ENCODE assay signal across 11 cellular contexts in genomic region chr22:40524392-40525249, GRCh38.
DNase-seq lines count a peak whose midpoint lies in the region; ATAC-seq and TF ChIP-seq lines count a peak whose summit lies in the region.
"Had no signal": no experiment of that assay in that cellular context is flagged by ENCODE, and none has a peak within 500 bp of the region (broad histone marks: within the 10 kb centered on the region; RNA-seq: fewer than 3 reads in every experiment).

No MANE protein-coding gene starts in this region.

- WGBS in smooth muscle cell (ENCODE audit: low lambda C conversion rate) = 80% methylated on average over 9 of the region's 9 CpGs

- no peak overlapping the region for H3K9ac ChIP-seq in smooth muscle cell (ENCODE audit: low read depth)
- H3K9ac ChIP-seq: BLaER1 had no signal

- intact Hi-C loops in activated naive CD4-positive, alpha-beta T cell treated with anti-CD3 and anti-CD28 coated beads for 36 hours (cut with micrococcal nuclease) = loop anchor here (1.0 to 2.0 kb wide), 2 partner anchors 112 to 122 kb away; partner anchors contain the start of gene MRTFA

- H3K4me1 ChIP-seq in smooth muscle cell (ENCODE audit: low read depth) = no peaks in the 10 kb centered on the region
- H3K4me1 ChIP-seq: BLaER1 had no signal

- H3K36me3 ChIP-seq in smooth muscle cell (ENCODE audit: low read depth) = peaks cover 4% of the 10 kb centered on the region

- H3K27ac ChIP-seq in smooth muscle cell (ENCODE audit: low read depth) = peak overlapping the region; percentile 97
- H3K27ac ChIP-seq: BLaER1 had no signal

- H4K20me1 ChIP-seq in smooth muscle cell (ENCODE audit: low read depth) = peaks cover 9% of the 10 kb centered on the region

- peaks cover 7% of the 10 kb centered on the region for H3F3A ChIP-seq in smooth muscle cell (ENCODE audit: low read depth)

- no peaks in the 10 kb centered on the region for H3K9me3 ChIP-seq in smooth muscle cell (replicated peaks; ENCODE audit: low read depth)

- no peak overlapping the region for H3K27ac Mint-ChIP-seq in activated naive CD4-positive, alpha-beta T cell treated with anti-CD3 and anti-CD28 coated beads for 36 hours
- peak overlapping the region in 1 of 2 donors; percentile 56 for H3K27ac Mint-ChIP-seq in T-cell
- H3K27ac Mint-ChIP-seq: activated CD4-positive, alpha-beta T cell treated with anti-CD3 and anti-CD28 coated beads, Interleukin-2, amount 10 ng/mL, durations not matched to agents 7 days and 5 days had no signal

- ATAC-seq in HG02885 (IDR thresholded peaks at IDR 0.05; ENCODE audit: poor library complexity, unreplicated experiment) (no peak), T-cell (replicated peaks in 1 of 4) (no peak)

- no peak overlapping the region for H3K4me3 Mint-ChIP-seq in activated naive CD4-positive, alpha-beta T cell treated with anti-CD3 and anti-CD28 coated beads for 36 hours
- H3K4me3 Mint-ChIP-seq in T-cell = no peak overlapping the region
- H3K4me3 Mint-ChIP-seq: activated CD4-positive, alpha-beta T cell treated with anti-CD3 and anti-CD28 coated beads, Interleukin-2, amount 10 ng/mL, durations not matched to agents 7 days and 5 days had no signal

- TF ChIP-seq CTCF in epithelial cell of proximal tubule (conservative IDR thresholded peaks at IDR 0.05; ENCODE audit: low read depth, low read length) = peak; percentile 29
- TF ChIP-seq CTCF in smooth muscle cell (IDR thresholded peaks at IDR 0.05; ENCODE audit: borderline replicate concordance, insufficient read depth, poor library complexity, severe bottlenecking) = no peak

- peaks cover 10% of the 10 kb centered on the region for H3K36me3 Mint-ChIP-seq in activated naive CD4-positive, alpha-beta T cell treated with anti-CD3 and anti-CD28 coated beads for 36 hours (ENCODE audit: low read depth)
- peaks cover 10% of the 10 kb centered on the region for H3K36me3 Mint-ChIP-seq in T-cell

- H3K27me3 ChIP-seq in smooth muscle cell (ENCODE audit: low read depth) = no peaks in the 10 kb centered on the region

- POLR2A ChIA-PET in T-cell (lab: Charles Lee) = interaction anchor here in 1 of 2 donors (0.6 kb wide), 1 partner anchor 143 kb away, joined by 3 read pairs; no protein-coding TSS in a partner anchor

- H2AFZ ChIP-seq in smooth muscle cell (ENCODE audit: low read depth) = no peak overlapping the region

- H3K4me3 ChIP-seq in epithelial cell of proximal tubule (ENCODE audit: low read depth, low read length) (no peak overlapping the region), smooth muscle cell (no peak overlapping the region)
- H3K4me3 ChIP-seq: BLaER1 had no signal

- CTCF ChIA-PET in activated naive CD4-positive, alpha-beta T cell treated with anti-CD3 and anti-CD28 coated beads for 36 hours (lab: Charles Lee) = interaction anchor here (0.6 to 3.8 kb wide), 23 partner anchors 9 to 158 kb away, joined by 3 to 71 read pairs (median 4); partner anchors contain the start of gene MRTFA
- CTCF ChIA-PET in T-cell (lab: Charles Lee) = interaction anchor here (0.5 to 4.3 kb wide), 12 partner anchors 9 to 374 kb away, joined by 3 to 41 read pairs (median 4); partner anchors contain the start of gene MRTFA (in 1 of the 2)

- H3K27me3 Mint-ChIP-seq in activated naive CD4-positive, alpha-beta T cell treated with anti-CD3 and anti-CD28 coated beads for 36 hours (ENCODE audit: low read depth) = no peaks in the 10 kb centered on the region
- H3K27me3 Mint-ChIP-seq in T-cell = no peaks in the 10 kb centered on the region
- H3K27me3 Mint-ChIP-seq: activated CD4-positive, alpha-beta T cell treated with anti-CD3 and anti-CD28 coated beads, Interleukin-2, amount 10 ng/mL, durations not matched to agents 7 days and 5 days had no signal

- peak; percentile 21 for DNase-seq in activated naive CD4-positive, alpha-beta T cell treated with anti-CD3 and anti-CD28 coated beads for 36 hours
- DNase-seq in activated naive CD4-positive, alpha-beta T cell (lab: John Stamatoyannopoulos, UW) = no peak
- peak; percentile 46 for DNase-seq in OCI-M1 (lab: John Stamatoyannopoulos, UW)
- DNase-seq in epithelial cell of proximal tubule (ENCODE audit: low read depth) = no peak
- DNase-seq in smooth muscle cell (lab: John Stamatoyannopoulos, UW; ENCODE audit: unreplicated experiment) = no peak
- DNase-seq in activated naive CD4-positive, alpha-beta T cell treated with Interleukin-2 at 50 U/mL for 16 hours = no peak
- DNase-seq in T-cell = no peak
- DNase-seq: amniotic stem cell had no signal

- peak overlapping the region; percentile 23 for H3K4me2 ChIP-seq in smooth muscle cell
- H3K4me2 ChIP-seq: BLaER1 had no signal

- H3K4me1 Mint-ChIP-seq in activated naive CD4-positive, alpha-beta T cell treated with anti-CD3 and anti-CD28 coated beads for 36 hours (ENCODE audit: low read depth) = peaks cover 50% of the 10 kb centered on the region
- peaks cover 40 to 46% (median 41%) of the 10 kb centered on the region in 3 donors for H3K4me1 Mint-ChIP-seq in T-cell

- H3K79me2 ChIP-seq in smooth muscle cell (ENCODE audit: low read depth) = peaks cover 92% of the 10 kb centered on the region

- no peaks in the 10 kb centered on the region for H3K9me3 Mint-ChIP-seq in activated naive CD4-positive, alpha-beta T cell treated with anti-CD3 and anti-CD28 coated beads for 36 hours
- no peaks in the 10 kb centered on the region for H3K9me3 Mint-ChIP-seq in T-cell
- H3K9me3 Mint-ChIP-seq: activated CD4-positive, alpha-beta T cell treated with anti-CD3 and anti-CD28 coated beads, Interleukin-2, amount 10 ng/mL, durations not matched to agents 7 days and 5 days had no signal

Comparison
In these comparisons a context has a peak if more than half of its experiments do, and no peak if none do; other contexts are left out.
1. DNase-seq: peak in activated naive CD4-positive, alpha-beta T cell treated with anti-CD3 and anti-CD28 coated beads for 36 hours (single experiment) and OCI-M1 (single experiment); none in activated naive CD4-positive, alpha-beta T cell (0 of 4), epithelial cell of proximal tubule (single experiment), smooth muscle cell (single experiment), activated naive CD4-positive, alpha-beta T cell treated with Interleukin-2 at 50 U/mL for 16 hours (single experiment) and T-cell (0 of 34).